ENCODE assay signal across 1 cellular context in genomic region chrX:153305941-153306464, GRCh38.
TF ChIP-seq lines count a peak whose summit lies in the region.

No MANE protein-coding gene starts in this region.

TF ChIP-seq in A549, 52 proteins besides CTCF, POLR2A, EP300 and RAD21 (continued from another document):
- no peak for TF ChIP-seq HMGXB4 (CRISPR knock-in tag; IDR thresholded peaks at IDR 0.05; ENCODE audit: borderline replicate concordance)
- no peak for TF ChIP-seq NR3C1 (IDR thresholded peaks at IDR 0.05)
- TF ChIP-seq POLR2AphosphoS2 (conservative IDR thresholded peaks at IDR 0.05; ENCODE audit: low read length), result no peak
- TF ChIP-seq TP53 (CRISPR knock-in tag; IDR thresholded peaks at IDR 0.05), result no peak
- TF ChIP-seq PHF8 (IDR thresholded peaks at IDR 0.05; ENCODE audit: borderline replicate concordance, low read depth), result no peak
